In the genomic region with DNA sequence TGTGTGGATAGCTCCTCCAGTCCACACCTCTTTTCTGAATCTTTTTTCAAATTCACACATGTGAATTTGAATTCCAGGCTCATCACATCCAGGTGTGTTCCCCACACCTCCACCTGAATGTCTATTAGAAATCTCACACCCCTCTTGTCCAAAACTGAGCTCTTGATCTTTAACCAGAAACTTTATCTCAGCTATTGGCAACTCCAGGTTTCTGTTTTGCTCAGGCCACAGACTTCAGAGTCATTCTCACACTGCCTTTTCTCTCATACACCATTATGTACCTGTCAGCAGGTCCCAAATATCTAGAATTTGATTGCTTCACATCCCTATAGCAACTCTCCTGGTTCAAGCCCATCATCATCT, we compare ENCODE assay signal across 9 cellular contexts. TPM values are rescaled to one million over a fixed set of nuclear protein-coding genes. Genes with fewer than 3 reads are reported as not detected.
DNase-seq lines count a peak whose midpoint lies in the region; ATAC-seq and TF ChIP-seq lines count a peak whose summit lies in the region.
"Had no signal": no experiment of that assay in that cellular context is flagged by ENCODE, and none has a peak within 500 bp of the region (broad histone marks: within the 10 kb centered on the region; RNA-seq: fewer than 3 reads in every experiment).

No MANE protein-coding gene starts in this region.

- no peak for TF ChIP-seq CTCF in DOHH2 (IDR thresholded peaks at IDR 0.05; ENCODE audit: low read depth, low read length, poor library complexity, severe bottlenecking)
- TF ChIP-seq CTCF in OCI-LY7 (conservative IDR thresholded peaks at IDR 0.05; ENCODE audit: low read length): no peak
- TF ChIP-seq CTCF in esophagus squamous epithelium (IDR thresholded peaks at IDR 0.05): no peak
- no peak for TF ChIP-seq CTCF in type B pancreatic cell (conservative IDR thresholded peaks at IDR 0.05)
- TF ChIP-seq CTCF in foreskin fibroblast (IDR thresholded peaks at IDR 0.05; ENCODE audit: low read depth, low read length): no peak

- H3K36me3 ChIP-seq in DOHH2 (ENCODE audit: control insufficient read depth, low read length) (peaks cover 45% of the 10 kb centered on the region), OCI-LY7 (ENCODE audit: insufficient read depth, low read length) (no peaks in the 10 kb centered on the region), esophagus squamous epithelium (no peaks in the 10 kb centered on the region)

- no peak overlapping the region for H3K4me3 Mint-ChIP-seq in type B pancreatic cell

- H4K20me1 ChIP-seq in DOHH2 (ENCODE audit: control insufficient read depth, insufficient read depth, low read depth, low read length) (no peaks in the 10 kb centered on the region), OCI-LY7 (ENCODE audit: insufficient read depth, low read length) (no peaks in the 10 kb centered on the region)

- H3F3A ChIP-seq in DOHH2 (ENCODE audit: control insufficient read depth, insufficient read depth): peaks cover 25% of the 10 kb centered on the region

- no peak for DNase-seq in OCI-LY7 (ENCODE audit: low spot score)
- no peak for DNase-seq in stimulated activated CD4-positive, alpha-beta T cell treated with anti-CD3 and anti-CD28 coated beads, Interleukin-4, amount 100 ng/mL, for 4 hours
- no peak for DNase-seq in esophagus squamous epithelium (lab: John Stamatoyannopoulos, UW)
- no peak for DNase-seq in type B pancreatic cell (ENCODE audit: extremely low spot score, unreplicated experiment)
- no peak for DNase-seq in foreskin fibroblast
- DNase-seq: occipital lobe had no signal

- H3K4me1 Mint-ChIP-seq in type B pancreatic cell (ENCODE audit: unreplicated experiment): no peaks in the 10 kb centered on the region

- no peak overlapping the region for H3K27ac Mint-ChIP-seq in type B pancreatic cell

- no peak for TF ChIP-seq POLR2A in esophagus squamous epithelium (IDR thresholded peaks at IDR 0.05)

- peak overlapping the region; percentile 95 for H3K27ac ChIP-seq in DOHH2 (ENCODE audit: low read depth, low read length)
- H3K27ac ChIP-seq in OCI-LY7 (ENCODE audit: low read depth, low read length, poor library complexity, severe bottlenecking): peak overlapping the region; percentile 22
- H3K27ac ChIP-seq in esophagus squamous epithelium: peak overlapping the region in 1 of 4 donors; percentile 15

- POLR2A ChIA-PET in OCI-LY7 (lab: Charles Lee): interaction anchor here (0.6 to 2.6 kb wide), 2 partner anchors 22 to 608 kb away, joined by 3 to 11 read pairs; no protein-coding TSS in a partner anchor

- H3K9me3 ChIP-seq in DOHH2 (ENCODE audit: control insufficient read depth, insufficient read depth, low read length) (no peaks in the 10 kb centered on the region), OCI-LY7 (ENCODE audit: low read length) (peaks cover 7% of the 10 kb centered on the region; the same call in 1 of the 2 replicates), esophagus squamous epithelium (no peaks in the 10 kb centered on the region)

- H3K4me2 ChIP-seq in DOHH2 (ENCODE audit: low read length) (peak overlapping the region; percentile 68), OCI-LY7 (ENCODE audit: low read length) (peak overlapping the region; percentile 88)

- H3K27me3 ChIP-seq in DOHH2 (ENCODE audit: control insufficient read depth, low read length): no peaks in the 10 kb centered on the region
- H3K27me3 ChIP-seq in esophagus squamous epithelium: no peaks in the 10 kb centered on the region

- BruUV-seq in OCI-LY7 (replicated peaks; lab: Mats Ljungman, UMichigan): no TSS peak

- peak overlapping the region; percentile 74 for H3K4me3 ChIP-seq in DOHH2 (ENCODE audit: low read length)
- peak overlapping the region; percentile 64 for H3K4me3 ChIP-seq in OCI-LY7 (ENCODE audit: low read depth, low read length, poor library complexity, severe bottlenecking)
- no peak overlapping the region for H3K4me3 ChIP-seq in esophagus squamous epithelium
- H3K4me3 ChIP-seq in foreskin fibroblast (ENCODE audit: low read depth in 1 of 2, low read length in 2 of 2): no peak overlapping the region

- CTCF ChIA-PET in OCI-LY7 (lab: Charles Lee; ENCODE audit: unreplicated experiment): no interaction called here

- H3K79me2 ChIP-seq in DOHH2 (ENCODE audit: control insufficient read depth, low read length) (peaks cover 45% of the 10 kb centered on the region), OCI-LY7 (ENCODE audit: insufficient read depth, low read depth, low read length) (peaks cover 20% of the 10 kb centered on the region; the same call in 1 of the 2 replicates)

- peak; percentile 65 for ATAC-seq in GM19397 (IDR thresholded peaks at IDR 0.05; ENCODE audit: unreplicated experiment)
- peak; percentile 75 for ATAC-seq in HG02973 (IDR thresholded peaks at IDR 0.05; ENCODE audit: unreplicated experiment)

- H3K4me1 ChIP-seq in DOHH2 (ENCODE audit: control insufficient read depth, low read length) (peaks cover 64% of the 10 kb centered on the region), OCI-LY7 (ENCODE audit: insufficient read depth, low read length, poor library complexity, severe bottlenecking) (peaks cover 69% of the 10 kb centered on the region), esophagus squamous epithelium (peaks cover 0 to 22% (median 7%) of the 10 kb centered on the region in 3 donors)

- H3K36me3 Mint-ChIP-seq in type B pancreatic cell: peaks cover 5% of the 10 kb centered on the region

- H3K9me2 ChIP-seq in DOHH2 (replicated peaks; ENCODE audit: control insufficient read depth, low read length): no peaks in the 10 kb centered on the region
- no peaks in the 10 kb centered on the region for H3K9me2 ChIP-seq in OCI-LY7 (ENCODE audit: insufficient read depth, low read length)

- peak overlapping the region; percentile 81; the same call in 1 of the 2 replicates for H2AFZ ChIP-seq in OCI-LY7 (ENCODE audit: low read length)

- intact Hi-C loops in OCI-LY7 (cut with micrococcal nuclease; ENCODE audit: unreplicated experiment): loop anchor here (2.0 to 10.0 kb wide), 2 partner anchors 27 to 469 kb away; partner anchors contain the start of gene SLC44A1
- intact Hi-C loops in esophagus squamous epithelium (cut with DNase I): no loop called here

- no peaks in the 10 kb centered on the region for H3K27me3 Mint-ChIP-seq in type B pancreatic cell

- H3K9me3 Mint-ChIP-seq in type B pancreatic cell: no peaks in the 10 kb centered on the region

RNA-seq across cellular contexts. Expression of gene NIPSNAP3B, which starts 11.6 kb away (rescaled TPM):
- 0.28 and 0.31 TPM in 2 replicates for total RNA-seq in OCI-LY7 (2014; rRNA removed; shearing (Covaris generic))
- total RNA-seq in OCI-LY7 (2022) (0.52 and 1.1 TPM in 2 replicates), esophagus squamous epithelium (1 to 10 TPM in 1 of 4 donors, under 1 TPM in 1, not detected in 2; 0.13 to 2.7 TPM), type B pancreatic cell (ENCODE audit: low replicate concordance) (2.3 and 3.3 TPM in 2 replicates)

RNA-seq across cellular contexts. Expression of gene NIPSNAP3A, which starts 28.1 kb away (rescaled TPM):
- 20.2 and 25.2 TPM in 2 replicates for total RNA-seq in OCI-LY7 (2014; rRNA removed; shearing (Covaris generic))
- 24.3 and 25.2 TPM in 2 replicates for total RNA-seq in OCI-LY7 (2022)
- total RNA-seq in esophagus squamous epithelium: 10 to 100 TPM; 20.1 to 34.2 (median 30.2) TPM
- total RNA-seq in type B pancreatic cell (ENCODE audit: low replicate concordance): 17.1 and 25.6 TPM in 2 replicates

Comparison
In these comparisons a context has a peak if more than half of its experiments do, and no peak if none do; other contexts are left out.
1. H3K4me3 ChIP-seq: peak in DOHH2 (single experiment) and OCI-LY7 (single experiment); none in esophagus squamous epithelium (0 of 4) and foreskin fibroblast (0 of 2).